11 cellular contexts compared by ENCODE assay signal in genomic region chr19:40594657-40595077, GRCh38. TPM values are rescaled to one million over a fixed set of nuclear protein-coding genes. Genes with fewer than 3 reads are reported as not detected.
DNase-seq lines count a peak whose midpoint lies in the region; ATAC-seq and TF ChIP-seq lines count a peak whose summit lies in the region.
"Had no signal": no experiment of that assay in that cellular context is flagged by ENCODE, and none has a peak within 500 bp of the region (broad histone marks: within the 10 kb centered on the region; RNA-seq: fewer than 3 reads in every experiment).

No MANE protein-coding gene starts in this region.

- H3K4me3 Mint-ChIP-seq in brain = peak overlapping the region; percentile 76 to 86 (median 81)
- H3K4me3 Mint-ChIP-seq in neural crest cell = peak overlapping the region; percentile 65
- H3K4me3 Mint-ChIP-seq: activated CD4-positive, alpha-beta memory T cell treated with anti-CD3 and anti-CD28 coated beads for 36 hours had no signal

- peaks cover 5% of the 10 kb centered on the region for H3K27me3 Mint-ChIP-seq in brain
- peaks cover 24% of the 10 kb centered on the region for H3K27me3 Mint-ChIP-seq in neural crest cell (ENCODE audit: low read depth)

- H3K4me1 Mint-ChIP-seq in brain = peaks cover 68% of the 10 kb centered on the region
- peaks cover 50% of the 10 kb centered on the region for H3K4me1 Mint-ChIP-seq in neural crest cell

- H3K36me3 Mint-ChIP-seq in brain (peaks cover 4% of the 10 kb centered on the region), neural crest cell (ENCODE audit: low read depth) (peaks cover 3% of the 10 kb centered on the region)
- H3K36me3 Mint-ChIP-seq: activated CD4-positive, alpha-beta memory T cell treated with anti-CD3 and anti-CD28 coated beads for 36 hours had no signal

- ATAC-seq in GM19397 (IDR thresholded peaks at IDR 0.05; ENCODE audit: unreplicated experiment) = no peak
- ATAC-seq: body of pancreas, heart right ventricle had no signal

- DNase-seq in DMS53 (lab: John Stamatoyannopoulos, UW) = peak; percentile 65
- no peak for DNase-seq in DMS53 treated with DMSO at 0.1 percent for 48 hours (lab: John Stamatoyannopoulos, UW; ENCODE audit: unreplicated experiment)
- peak; percentile 47 for DNase-seq in HT-29 (ENCODE audit: low spot score)
- DNase-seq in neural crest cell (ENCODE audit: low read depth, low spot score) = no peak
- DNase-seq in SW 1271 (lab: John Stamatoyannopoulos, UW) = no peak
- DNase-seq in stimulated activated naive CD4-positive, alpha-beta T cell (lab: John Stamatoyannopoulos, UW) = no peak
- DNase-seq: activated CD4-positive, alpha-beta memory T cell treated with anti-CD3 and anti-CD28 coated beads for 36 hours; body of pancreas; heart right ventricle had no signal

- peaks cover 0 to 3% (median 0%) of the 10 kb centered on the region in 5 experiments for H3K9me3 Mint-ChIP-seq in brain
- H3K9me3 Mint-ChIP-seq in neural crest cell = peaks cover 3% of the 10 kb centered on the region
- H3K9me3 Mint-ChIP-seq: activated CD4-positive, alpha-beta memory T cell treated with anti-CD3 and anti-CD28 coated beads for 36 hours had no signal

- TF ChIP-seq CTCF in brain (conservative IDR thresholded peaks at IDR 0.05) (no peak), neural crest cell (conservative IDR thresholded peaks at IDR 0.05) (no peak)

- H3K27ac Mint-ChIP-seq in brain = peak overlapping the region; percentile 70 to 97 (median 97)
- no peak overlapping the region for H3K27ac Mint-ChIP-seq in neural crest cell (ENCODE audit: unreplicated experiment)
- H3K27ac Mint-ChIP-seq: activated CD4-positive, alpha-beta memory T cell treated with anti-CD3 and anti-CD28 coated beads for 36 hours had no signal

RNA-seq across cellular contexts. Expression of gene LTBP4, which starts 6.5 kb away (rescaled TPM):
- 42.1 and 56.7 TPM in 2 replicates for total RNA-seq in HT-29 (2014; rRNA removed; shearing (Covaris generic))
- 50.0 TPM for polyA plus RNA-seq in brain (ENCODE audit: insufficient read depth, low read depth, low replicate concordance)
- total RNA-seq in neural crest cell = 125 TPM in 2 replicates

RNA-seq across cellular contexts. Expression of gene SHKBP1, which starts 18.0 kb away (rescaled TPM):
- 128 and 142 TPM in 2 replicates for total RNA-seq in HT-29 (2014; rRNA removed; shearing (Covaris generic))
- polyA plus RNA-seq in brain (ENCODE audit: insufficient read depth, low read depth, low replicate concordance) = 57.3 TPM
- total RNA-seq in neural crest cell = 72.0 and 76.3 TPM in 2 replicates

Comparison
In these comparisons a context has a peak if more than half of its experiments do, and no peak if none do; other contexts are left out.
1. DNase-seq: peak in DMS53 (single experiment) and HT-29 (single experiment); none in DMS53 treated with DMSO at 0.1 percent for 48 hours (single experiment), neural crest cell (single experiment), SW 1271 (0 of 2) and stimulated activated naive CD4-positive, alpha-beta T cell (0 of 6).